ENCODE assay signal across 18 cellular contexts in the genomic region with DNA sequence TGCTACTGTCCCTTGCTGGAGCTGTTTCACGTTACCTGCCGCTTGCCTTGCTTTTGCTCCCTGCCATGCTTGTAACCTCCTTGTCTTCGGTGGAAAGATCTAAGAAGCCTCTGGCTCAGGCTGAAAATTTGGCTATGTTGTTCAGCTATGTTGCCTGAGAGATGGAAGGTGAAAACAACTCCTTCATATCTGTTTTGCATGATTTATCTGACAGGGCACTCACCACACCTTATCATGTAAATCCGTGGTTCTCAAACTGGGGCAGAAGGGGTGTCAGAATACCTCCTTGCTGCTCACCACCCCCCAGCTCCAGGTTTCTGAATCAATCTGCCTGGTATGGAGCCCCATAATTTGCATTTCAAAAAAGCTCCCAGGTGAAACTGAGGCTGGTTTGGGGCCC. TPM values are rescaled to one million over a fixed set of nuclear protein-coding genes. Genes with fewer than 3 reads are reported as not detected.
"Had no signal": no experiment of that assay in that cellular context is flagged by ENCODE, and none has a peak within 500 bp of the region (broad histone marks: within the 10 kb centered on the region; RNA-seq: fewer than 3 reads in every experiment).

No MANE protein-coding gene starts in this region.

- H3K4me1 ChIP-seq: colonic mucosa had no signal

- DNase-seq: colonic mucosa; dermis blood vessel endothelial cell; esophagus squamous epithelium; foreskin fibroblast; kidney; left cardiac atrium; left ventricle myocardium superior; posterior cingulate gyrus; small intestine; stimulated activated CD4-positive, alpha-beta T cell treated with anti-CD3 and anti-CD28 coated beads, Interleukin-12 subunit alpha, Interleukin-12 subunit beta, amount 100 ng/mL, for 4 hours; stimulated activated naive CD4-positive, alpha-beta T cell; stomach; trophoblast cell had no signal

- H3K27me3 ChIP-seq: right atrium auricular region had no signal

- H3K27ac ChIP-seq: colonic mucosa, esophagus squamous epithelium, gastroesophageal sphincter, hepatocyte, right atrium auricular region, stomach had no signal

- H3K79me2 ChIP-seq: hepatocyte had no signal

- H3K9me3 ChIP-seq: colonic mucosa, esophagus squamous epithelium, gastroesophageal sphincter, right atrium auricular region, stomach had no signal

- H3K4me3 Mint-ChIP-seq: naive thymus-derived CD8-positive, alpha-beta T cell had no signal

- ATAC-seq: gastroesophageal sphincter; left cardiac atrium; left ventricle myocardium superior; naive thymus-derived CD8-positive, alpha-beta T cell had no signal

- H3K4me3 ChIP-seq: colonic mucosa, esophagus squamous epithelium, gastroesophageal sphincter, hepatocyte, lung, right atrium auricular region, stomach had no signal

- H3K4me2 ChIP-seq: hepatocyte had no signal

- H3K36me3 ChIP-seq: colonic mucosa, esophagus squamous epithelium, gastroesophageal sphincter, right atrium auricular region, stomach had no signal

- H3K27ac Mint-ChIP-seq: naive thymus-derived CD8-positive, alpha-beta T cell had no signal

RNA-seq across cellular contexts. Expression of gene CORO2B, which starts 6.5 kb away (rescaled TPM):
- polyA plus RNA-seq: naive thymus-derived CD8-positive, alpha-beta T cell had no signal
